In the genomic region with DNA sequence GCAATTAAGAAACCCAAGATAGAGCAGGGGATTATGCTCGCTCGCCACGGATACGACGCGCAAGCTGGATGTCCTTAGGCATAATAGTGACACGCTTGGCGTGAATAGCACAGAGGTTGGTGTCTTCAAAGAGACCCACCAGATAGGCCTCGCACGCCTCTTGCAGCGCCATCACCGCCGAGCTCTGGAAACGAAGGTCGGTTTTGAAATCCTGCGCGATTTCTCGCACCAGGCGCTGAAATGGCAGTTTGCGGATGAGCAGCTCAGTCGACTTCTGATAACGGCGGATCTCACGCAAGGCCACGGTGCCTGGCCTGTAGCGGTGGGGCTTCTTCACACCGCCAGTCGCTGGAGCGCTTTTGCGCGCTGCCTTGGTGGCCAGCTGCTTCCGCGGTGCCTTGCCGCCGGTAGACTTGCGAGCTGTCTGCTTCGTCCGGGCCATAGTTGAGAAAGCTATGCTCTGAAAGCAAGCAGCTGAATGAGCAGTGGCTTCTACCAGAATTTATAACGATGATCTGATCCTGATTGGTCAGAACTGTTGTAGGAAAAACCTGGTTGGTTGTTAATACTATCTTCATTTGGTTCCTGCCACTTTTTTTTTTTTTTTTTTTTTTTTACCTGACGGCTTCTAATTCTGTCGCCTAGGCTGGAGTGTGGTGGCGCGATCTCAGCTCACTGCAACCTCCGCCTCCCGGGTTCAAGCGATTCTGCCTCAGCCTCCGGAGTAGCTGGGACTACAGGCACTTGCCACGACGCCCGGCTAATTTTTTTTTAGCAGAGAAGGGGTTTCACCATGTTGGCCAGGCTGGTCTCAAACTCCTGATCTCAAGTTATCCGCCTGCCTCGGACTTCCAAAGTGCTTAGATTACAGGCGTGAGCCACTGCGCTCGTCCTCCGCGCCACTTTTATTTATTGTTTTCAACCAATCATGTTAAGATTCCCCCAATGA, we compare ENCODE assay signal across 8 cellular contexts. TPM values are rescaled to one million over a fixed set of nuclear protein-coding genes. Genes with fewer than 3 reads are reported as not detected.
DNase-seq lines count a peak whose midpoint lies in the region; ATAC-seq and TF ChIP-seq lines count a peak whose summit lies in the region.

No MANE protein-coding gene starts in this region.

- H3K27ac Mint-ChIP-seq in activated naive CD4-positive, alpha-beta T cell treated with anti-CD3 and anti-CD28 coated beads, Interleukin-2, amount 50 U/mL, for 72 hours = no peak overlapping the region

- H3K9me3 ChIP-seq in SJSA1 (replicated peaks) (no peaks in the 10 kb centered on the region), sigmoid colon (no peaks in the 10 kb centered on the region)

- H3K27ac ChIP-seq in SJSA1 (peak overlapping the region; percentile 59), sigmoid colon (no peak overlapping the region)

- DNase-seq in COLO668 (lab: John Stamatoyannopoulos, UW; ENCODE audit: unreplicated experiment) (peak; percentile 68), SJSA1 (ENCODE audit: low read depth in 1 of 2, low spot score in 2 of 2) (peak; percentile 81 to 88), left cardiac atrium (peak; percentile 42), sigmoid colon (no peak), NCI-H2171 treated with DMSO at 0.1 percent for 48 hours (lab: John Stamatoyannopoulos, UW) (no peak)
- peak; percentile 83 to 86 for DNase-seq in activated naive CD4-positive, alpha-beta T cell treated with anti-CD3 and anti-CD28 coated beads, Interleukin-2, amount 50 U/mL, for 72 hours (ENCODE audit: low spot score in 2 of 2)

- 4 to 6% methylated on average over 57 of the region's 57 CpGs for WGBS in sigmoid colon, 2 donors

- H3K36me3 ChIP-seq in SJSA1 = no peaks in the 10 kb centered on the region
- H3K36me3 ChIP-seq in sigmoid colon = no peaks in the 10 kb centered on the region

- H3K4me1 ChIP-seq in SJSA1 (replicated peaks) = peaks cover 22% of the 10 kb centered on the region
- peaks cover 0 to 25% (median 24%) of the 10 kb centered on the region in 4 donors for H3K4me1 ChIP-seq in sigmoid colon

- TF ChIP-seq POLR2A in sigmoid colon (IDR thresholded peaks at IDR 0.05) = peak in 1 of 2 donors; percentile 46

- peaks cover 12 to 28% of the 10 kb centered on the region in 2 donors for H3K36me3 Mint-ChIP-seq in activated naive CD4-positive, alpha-beta T cell treated with anti-CD3 and anti-CD28 coated beads, Interleukin-2, amount 50 U/mL, for 72 hours

- H3K27me3 ChIP-seq in SJSA1 (replicated peaks) = no peaks in the 10 kb centered on the region
- peaks cover 22 to 73% (median 53%) of the 10 kb centered on the region in 3 donors for H3K27me3 ChIP-seq in sigmoid colon

- no peak for TF ChIP-seq EP300 in sigmoid colon (IDR thresholded peaks at IDR 0.05)

- intact Hi-C loops in left cardiac atrium (cut with DNase I) (loop anchor here (10.0 kb wide), 3 partner anchors 76 to 706 kb away; a partner anchor contains a TSS), sigmoid colon (cut with DNase I) (loop anchor here (10.0 kb wide), 1 partner anchor 464 kb away; no protein-coding TSS in a partner anchor)

- no peak for TF ChIP-seq CTCF in sigmoid colon (IDR thresholded peaks at IDR 0.05)

- H3K4me3 ChIP-seq in SJSA1 (peak overlapping the region; percentile 55), sigmoid colon (peak overlapping the region in 3 of 4 donors; percentile 12 to 34 (median 28))

- H3K9me3 Mint-ChIP-seq in activated naive CD4-positive, alpha-beta T cell treated with anti-CD3 and anti-CD28 coated beads, Interleukin-2, amount 50 U/mL, for 72 hours = no peaks in the 10 kb centered on the region

- ATAC-seq in GM19452 (IDR thresholded peaks at IDR 0.05; ENCODE audit: unreplicated experiment) (peak; percentile 45), HG03469 (IDR thresholded peaks at IDR 0.05; ENCODE audit: unreplicated experiment) (peak; percentile 33), left cardiac atrium (peak; percentile 14 to 25)
- ATAC-seq in activated naive CD4-positive, alpha-beta T cell treated with anti-CD3 and anti-CD28 coated beads, Interleukin-2, amount 50 U/mL, for 72 hours = peak; percentile 52

RNA-seq across cellular contexts. Expression of a gene that starts 21.6 kb away (rescaled TPM):
- not detected in 2 replicates for total RNA-seq in SJSA1 (2014; rRNA removed; shearing (Covaris generic))
- total RNA-seq in activated naive CD4-positive, alpha-beta T cell treated with anti-CD3 and anti-CD28 coated beads, Interleukin-2, amount 50 U/mL, for 72 hours = not detected
- not detected for total RNA-seq in left cardiac atrium
- total RNA-seq in sigmoid colon = not detected
- not detected for polyA plus RNA-seq in sigmoid colon

Comparison
In these comparisons a context has a peak if more than half of its experiments do, and no peak if none do; other contexts are left out.
1. DNase-seq: peak in COLO668 (single experiment), SJSA1 (2 of 2), activated naive CD4-positive, alpha-beta T cell treated with anti-CD3 and anti-CD28 coated beads, Interleukin-2, amount 50 U/mL, for 72 hours (2 of 2) and left cardiac atrium (single experiment); none in sigmoid colon (single experiment) and NCI-H2171 treated with DMSO at 0.1 percent for 48 hours (single experiment).
2. Peak in every context shown above with its lines, with median percentiles within 50 percentile points of each other: ATAC-seq.